15 cellular contexts compared by ENCODE assay signal in genomic region chr21:14685568-14685967, GRCh38.
DNase-seq lines count a peak whose midpoint lies in the region; ATAC-seq, FAIRE-seq and TF ChIP-seq lines count a peak whose summit lies in the region.
"Had no signal": no experiment of that assay in that cellular context is flagged by ENCODE, and none has a peak within 500 bp of the region (broad histone marks: within the 10 kb centered on the region; RNA-seq: fewer than 3 reads in every experiment).

No MANE protein-coding gene starts in this region.

- CTCF ChIA-PET in activated CD8-positive, alpha-beta T cell treated with anti-CD3 and anti-CD28 coated beads, Interleukin-2, amount 10 ng/mL, durations not matched to agents 7 days and 5 days (lab: Charles Lee), result interaction anchor here (1.4 kb wide), 1 partner anchor 19 kb away, joined by 3 read pairs; no protein-coding TSS in a partner anchor

- DNase-seq in NOMO-1 treated with dmso at 0.1 percent for 144 hours (lab: John Stamatoyannopoulos, UW; ENCODE audit: unreplicated experiment) (peak; percentile 56), choroid plexus epithelial cell (ENCODE audit: low read depth) (peak; percentile 11), upper lobe of left lung (no peak), kidney (no peak)
- DNase-seq in activated CD8-positive, alpha-beta T cell treated with anti-CD3 and anti-CD28 coated beads, Interleukin-2, amount 10 ng/mL, durations not matched to agents 7 days and 5 days, result no peak
- DNase-seq: CD4-positive, alpha-beta T cell; head of caudate nucleus; kidney glomerular epithelial cell; naive thymus-derived CD8-positive, alpha-beta T cell; NCI-H1694 treated with DMSO at 0.1 percent for 48 hours; NCI-H524 treated with DMSO at 0.1 percent for 48 hours; testis had no signal

- WGBS in upper lobe of left lung, 2 donors, result 67 to 70% methylated on average over 2 of the region's 2 CpGs

- TF ChIP-seq POLR2A in upper lobe of left lung (IDR thresholded peaks at IDR 0.05), result no peak

- H3K27ac ChIP-seq in upper lobe of left lung (peak overlapping the region in 3 of 4 donors; percentile 59 to 67 (median 60)), kidney (ENCODE audit: low read depth in 2 of 2, low read length in 2 of 2) (no peak overlapping the region)
- H3K27ac ChIP-seq: testis had no signal

- H3K27me3 Mint-ChIP-seq in activated CD8-positive, alpha-beta T cell treated with anti-CD3 and anti-CD28 coated beads, Interleukin-2, amount 10 ng/mL, durations not matched to agents 7 days and 5 days (ENCODE audit: low read depth), result no peaks in the 10 kb centered on the region
- H3K27me3 Mint-ChIP-seq: CD4-positive, alpha-beta T cell; naive thymus-derived CD8-positive, alpha-beta T cell had no signal

- TF ChIP-seq EP300 in upper lobe of left lung (IDR thresholded peaks at IDR 0.05), result no peak

- H3K9me3 ChIP-seq in upper lobe of left lung, result no peaks in the 10 kb centered on the region
- H3K9me3 ChIP-seq in kidney (ENCODE audit: control insufficient read depth in 1 of 2, low read length in 2 of 2), result no peaks in the 10 kb centered on the region
- H3K9me3 ChIP-seq: testis had no signal

- no peak for TF ChIP-seq CTCF in choroid plexus epithelial cell (conservative IDR thresholded peaks at IDR 0.05; ENCODE audit: low read depth, low read length)
- no peak for TF ChIP-seq CTCF in upper lobe of left lung (IDR thresholded peaks at IDR 0.05)
- TF ChIP-seq CTCF in kidney (IDR thresholded peaks at IDR 0.05; ENCODE audit: borderline replicate concordance, extremely low read depth, insufficient read depth), result no peak

- H3K27me3 ChIP-seq in upper lobe of left lung, result no peaks in the 10 kb centered on the region
- H3K27me3 ChIP-seq: testis had no signal

- FAIRE-seq in kidney (lab: Jason Lieb, UNC), result no peak
- FAIRE-seq: H1 had no signal

- H3K4me1 Mint-ChIP-seq in activated CD8-positive, alpha-beta T cell treated with anti-CD3 and anti-CD28 coated beads, Interleukin-2, amount 10 ng/mL, durations not matched to agents 7 days and 5 days (ENCODE audit: low read depth), result peaks cover 41% of the 10 kb centered on the region

- H3K4me3 ChIP-seq in choroid plexus epithelial cell (ENCODE audit: low read depth, low read length), result no peak overlapping the region
- no peak overlapping the region for H3K4me3 ChIP-seq in upper lobe of left lung
- no peak overlapping the region for H3K4me3 ChIP-seq in kidney (ENCODE audit: low read length in 2 of 2)
- H3K4me3 ChIP-seq: testis had no signal

- H3K9me3 Mint-ChIP-seq in activated CD8-positive, alpha-beta T cell treated with anti-CD3 and anti-CD28 coated beads, Interleukin-2, amount 10 ng/mL, durations not matched to agents 7 days and 5 days (ENCODE audit: insufficient read depth), result peaks cover 14% of the 10 kb centered on the region
- H3K9me3 Mint-ChIP-seq: CD4-positive, alpha-beta T cell had no signal

- POLR2A ChIA-PET in activated CD8-positive, alpha-beta T cell treated with anti-CD3 and anti-CD28 coated beads, Interleukin-2, amount 10 ng/mL, durations not matched to agents 7 days and 5 days (lab: Charles Lee), result no interaction called here

- H3K36me3 Mint-ChIP-seq in activated CD8-positive, alpha-beta T cell treated with anti-CD3 and anti-CD28 coated beads, Interleukin-2, amount 10 ng/mL, durations not matched to agents 7 days and 5 days (ENCODE audit: low read depth), result peaks cover 17% of the 10 kb centered on the region

- no peak overlapping the region for H3K9ac ChIP-seq in kidney (ENCODE audit: low read length in 2 of 2)

- intact Hi-C loops in kidney (cut with DNase I), result no loop called here

- H3K4me1 ChIP-seq in upper lobe of left lung (peaks cover 0 to 7% (median 2%) of the 10 kb centered on the region in 4 donors), kidney (ENCODE audit: control insufficient read depth in 1 of 2, insufficient read depth in 1 of 2, low read depth in 1 of 2, low read length in 2 of 2) (no peaks in the 10 kb centered on the region)
- H3K4me1 ChIP-seq: testis had no signal

- H3K27ac Mint-ChIP-seq in activated CD8-positive, alpha-beta T cell treated with anti-CD3 and anti-CD28 coated beads, Interleukin-2, amount 10 ng/mL, durations not matched to agents 7 days and 5 days, result no peak overlapping the region
- H3K27ac Mint-ChIP-seq: CD4-positive, alpha-beta T cell had no signal

- peak; percentile 22 for ATAC-seq in GM18867 (IDR thresholded peaks at IDR 0.05; ENCODE audit: unreplicated experiment)
- ATAC-seq in upper lobe of left lung (ENCODE audit: low FRiP score in 2 of 2), result peak in 1 of 2 donors; percentile 46
- no peak for ATAC-seq in HG03196 (IDR thresholded peaks at IDR 0.05; ENCODE audit: unreplicated experiment)
- ATAC-seq in activated CD8-positive, alpha-beta T cell treated with anti-CD3 and anti-CD28 coated beads, Interleukin-2, amount 10 ng/mL, durations not matched to agents 7 days and 5 days, result no peak
- ATAC-seq: naive thymus-derived CD8-positive, alpha-beta T cell had no signal

- H3K4me3 Mint-ChIP-seq in activated CD8-positive, alpha-beta T cell treated with anti-CD3 and anti-CD28 coated beads, Interleukin-2, amount 10 ng/mL, durations not matched to agents 7 days and 5 days, result no peak overlapping the region
- H3K4me3 Mint-ChIP-seq: CD4-positive, alpha-beta T cell had no signal

- H3K36me3 ChIP-seq in upper lobe of left lung (no peaks in the 10 kb centered on the region), kidney (ENCODE audit: control insufficient read depth in 1 of 2, insufficient read depth in 2 of 2, low read length in 2 of 2) (no peaks in the 10 kb centered on the region)

Comparison
In these comparisons a context has a peak if more than half of its experiments do, and no peak if none do; other contexts are left out.
1. DNase-seq: peak in NOMO-1 treated with dmso at 0.1 percent for 144 hours (single experiment) and choroid plexus epithelial cell (single experiment); none in upper lobe of left lung (0 of 2), kidney (single experiment) and activated CD8-positive, alpha-beta T cell treated with anti-CD3 and anti-CD28 coated beads, Interleukin-2, amount 10 ng/mL, durations not matched to agents 7 days and 5 days (single experiment).
2. H3K27ac ChIP-seq: peak in upper lobe of left lung (3 of 4); none in kidney (0 of 2).